In genomic region chr1:224170748-224171478, GRCh38 we compare ENCODE assay signal across 9 cellular contexts. TPM values are rescaled to one million over a fixed set of nuclear protein-coding genes. Genes with fewer than 3 reads are reported as not detected.
DNase-seq lines count a peak whose midpoint lies in the region; ATAC-seq lines count a peak whose summit lies in the region.
"Had no signal": no experiment of that assay in that cellular context is flagged by ENCODE, and none has a peak within 500 bp of the region (broad histone marks: within the 10 kb centered on the region; RNA-seq: fewer than 3 reads in every experiment).

No MANE protein-coding gene starts in this region.

- no peaks in the 10 kb centered on the region for H3K9me3 ChIP-seq in CD4-positive, CD25-positive, alpha-beta regulatory T cell (ENCODE audit: control insufficient read depth in 2 of 2, low read length in 2 of 2)

- peak overlapping the region; percentile 7 to 70 (median 30) for H3K4me3 Mint-ChIP-seq in CD4-positive, CD25-positive, alpha-beta regulatory T cell
- no peak overlapping the region for H3K4me3 Mint-ChIP-seq in activated CD4-positive, alpha-beta T cell treated with anti-CD3 and anti-CD28 coated beads, Interleukin-2, amount 10 ng/mL, durations not matched to agents 7 days and 5 days
- H3K4me3 Mint-ChIP-seq in stimulated activated memory B cell treated with anti-CD40 and anti-IgM and Interleukin-4, amounts not matched to agents 10 μg/mL and 1 μg/mL and 100 μg/mL, for 72 hours: no peak overlapping the region
- H3K4me3 Mint-ChIP-seq: immature natural killer cell had no signal

- no peaks in the 10 kb centered on the region for H3K36me3 Mint-ChIP-seq in CD4-positive, CD25-positive, alpha-beta regulatory T cell
- peaks cover 8% of the 10 kb centered on the region for H3K36me3 Mint-ChIP-seq in activated CD4-positive, alpha-beta T cell treated with anti-CD3 and anti-CD28 coated beads, Interleukin-2, amount 10 ng/mL, durations not matched to agents 7 days and 5 days (ENCODE audit: low read depth)
- H3K36me3 Mint-ChIP-seq in stimulated activated memory B cell treated with anti-CD40 and anti-IgM and Interleukin-4, amounts not matched to agents 10 μg/mL and 1 μg/mL and 100 μg/mL, for 72 hours: peaks cover 10% of the 10 kb centered on the region

- H3K27ac Mint-ChIP-seq in CD4-positive, CD25-positive, alpha-beta regulatory T cell: peak overlapping the region in 1 of 3 donors; percentile 89
- H3K27ac Mint-ChIP-seq in activated CD4-positive, alpha-beta T cell treated with anti-CD3 and anti-CD28 coated beads, Interleukin-2, amount 10 ng/mL, durations not matched to agents 7 days and 5 days: peak overlapping the region; percentile 46
- no peak overlapping the region for H3K27ac Mint-ChIP-seq in stimulated activated memory B cell treated with anti-CD40 and anti-IgM and Interleukin-4, amounts not matched to agents 10 μg/mL and 1 μg/mL and 100 μg/mL, for 72 hours
- H3K27ac Mint-ChIP-seq: immature natural killer cell had no signal

- H3K9me3 Mint-ChIP-seq in CD4-positive, CD25-positive, alpha-beta regulatory T cell: no peaks in the 10 kb centered on the region
- H3K9me3 Mint-ChIP-seq in activated CD4-positive, alpha-beta T cell treated with anti-CD3 and anti-CD28 coated beads, Interleukin-2, amount 10 ng/mL, durations not matched to agents 7 days and 5 days: peaks cover 9% of the 10 kb centered on the region
- no peaks in the 10 kb centered on the region for H3K9me3 Mint-ChIP-seq in stimulated activated memory B cell treated with anti-CD40 and anti-IgM and Interleukin-4, amounts not matched to agents 10 μg/mL and 1 μg/mL and 100 μg/mL, for 72 hours
- H3K9me3 Mint-ChIP-seq: immature natural killer cell had no signal

- no peak overlapping the region for H3K4me3 ChIP-seq in CD4-positive, CD25-positive, alpha-beta regulatory T cell (ENCODE audit: low read depth, low read length)

- POLR2A ChIA-PET in activated CD4-positive, alpha-beta T cell treated with anti-CD3 and anti-CD28 coated beads, Interleukin-2, amount 10 ng/mL, durations not matched to agents 7 days and 5 days (lab: Charles Lee): no interaction called here

- peak; percentile 19 to 59 (median 58) for DNase-seq in CD4-positive, CD25-positive, alpha-beta regulatory T cell
- DNase-seq in HuH-7 (ENCODE audit: low spot score) (peak; percentile 45), hepatic stellate cell (ENCODE audit: low spot score) (peak; percentile 29), NCI-H526 (lab: John Stamatoyannopoulos, UW) (no peak)
- DNase-seq in activated CD4-positive, alpha-beta T cell treated with anti-CD3 and anti-CD28 coated beads, Interleukin-2, amount 10 ng/mL, durations not matched to agents 7 days and 5 days: peak; percentile 55
- no peak for DNase-seq in activated CD8-positive, alpha-beta memory T cell treated with anti-CD3 and anti-CD28 coated beads for 24 hours

- H3K4me1 Mint-ChIP-seq in CD4-positive, CD25-positive, alpha-beta regulatory T cell: peaks cover 13 to 36% (median 25%) of the 10 kb centered on the region in 4 donors
- peaks cover 42% of the 10 kb centered on the region for H3K4me1 Mint-ChIP-seq in activated CD4-positive, alpha-beta T cell treated with anti-CD3 and anti-CD28 coated beads, Interleukin-2, amount 10 ng/mL, durations not matched to agents 7 days and 5 days
- peaks cover 41% of the 10 kb centered on the region for H3K4me1 Mint-ChIP-seq in stimulated activated memory B cell treated with anti-CD40 and anti-IgM and Interleukin-4, amounts not matched to agents 10 μg/mL and 1 μg/mL and 100 μg/mL, for 72 hours

- peaks cover 4% of the 10 kb centered on the region for H3K27me3 Mint-ChIP-seq in CD4-positive, CD25-positive, alpha-beta regulatory T cell
- peaks cover 19% of the 10 kb centered on the region for H3K27me3 Mint-ChIP-seq in activated CD4-positive, alpha-beta T cell treated with anti-CD3 and anti-CD28 coated beads, Interleukin-2, amount 10 ng/mL, durations not matched to agents 7 days and 5 days
- H3K27me3 Mint-ChIP-seq in stimulated activated memory B cell treated with anti-CD40 and anti-IgM and Interleukin-4, amounts not matched to agents 10 μg/mL and 1 μg/mL and 100 μg/mL, for 72 hours: no peaks in the 10 kb centered on the region

- H3K27ac ChIP-seq in CD4-positive, CD25-positive, alpha-beta regulatory T cell (ENCODE audit: insufficient read depth, low read length, poor library complexity, severe bottlenecking): no peak overlapping the region

- H3K27me3 ChIP-seq in CD4-positive, CD25-positive, alpha-beta regulatory T cell (ENCODE audit: control insufficient read depth, insufficient read depth, low read length): no peaks in the 10 kb centered on the region

- CTCF ChIA-PET in activated CD4-positive, alpha-beta T cell treated with anti-CD3 and anti-CD28 coated beads, Interleukin-2, amount 10 ng/mL, durations not matched to agents 7 days and 5 days (lab: Charles Lee): interaction anchor here (0.7 to 1.1 kb wide), 3 partner anchors 8 to 61 kb away, joined by 3 to 4 read pairs (median 3); no protein-coding TSS in a partner anchor

- ATAC-seq in CD4-positive, CD25-positive, alpha-beta regulatory T cell (ENCODE audit: low read depth in 2 of 2): peak; percentile 58 to 65
- ATAC-seq in stimulated activated memory B cell treated with anti-CD40 and anti-IgM and Interleukin-4, amounts not matched to agents 10 μg/mL and 1 μg/mL and 100 μg/mL, for 72 hours: no peak
- no peak for ATAC-seq in GM18502 (IDR thresholded peaks at IDR 0.05; ENCODE audit: poor library complexity, unreplicated experiment)

- H3K4me1 ChIP-seq in CD4-positive, CD25-positive, alpha-beta regulatory T cell (ENCODE audit: control insufficient read depth, insufficient read depth, low read length, poor library complexity, severe bottlenecking): peaks cover 19% of the 10 kb centered on the region

- H3K36me3 ChIP-seq in CD4-positive, CD25-positive, alpha-beta regulatory T cell (ENCODE audit: control insufficient read depth, insufficient read depth, low read length): no peaks in the 10 kb centered on the region

RNA-seq across cellular contexts. Expression of gene DEGS1, which starts 12.1 kb away (rescaled TPM):
- 46.1 TPM for total RNA-seq in CD4-positive, CD25-positive, alpha-beta regulatory T cell
- polyA plus RNA-seq in CD4-positive, CD25-positive, alpha-beta regulatory T cell: 100 to 1,000 TPM; 108 to 161 (median 133) TPM
- total RNA-seq in activated CD4-positive, alpha-beta T cell treated with anti-CD3 and anti-CD28 coated beads, Interleukin-2, amount 10 ng/mL, durations not matched to agents 7 days and 5 days: 10 to 100 TPM; 73.9 to 76.9 TPM

RNA-seq across cellular contexts. Expression of gene FBXO28, which starts 57.0 kb away (rescaled TPM):
- 32.5 TPM for total RNA-seq in CD4-positive, CD25-positive, alpha-beta regulatory T cell
- polyA plus RNA-seq in CD4-positive, CD25-positive, alpha-beta regulatory T cell: 10 to 100 TPM; 13.0 to 17.6 (median 15.5) TPM
- 10 to 100 TPM; 23.3 to 25.1 TPM for total RNA-seq in activated CD4-positive, alpha-beta T cell treated with anti-CD3 and anti-CD28 coated beads, Interleukin-2, amount 10 ng/mL, durations not matched to agents 7 days and 5 days

Comparison
In these comparisons a context has a peak if more than half of its experiments do, and no peak if none do; other contexts are left out.
1. ATAC-seq: peak in CD4-positive, CD25-positive, alpha-beta regulatory T cell (2 of 2); none in stimulated activated memory B cell treated with anti-CD40 and anti-IgM and Interleukin-4, amounts not matched to agents 10 μg/mL and 1 μg/mL and 100 μg/mL, for 72 hours (single experiment) and GM18502 (single experiment).
2. DNase-seq: peak in CD4-positive, CD25-positive, alpha-beta regulatory T cell (3 of 3), HuH-7 (single experiment), activated CD4-positive, alpha-beta T cell treated with anti-CD3 and anti-CD28 coated beads, Interleukin-2, amount 10 ng/mL, durations not matched to agents 7 days and 5 days (single experiment) and hepatic stellate cell (single experiment); none in NCI-H526 (0 of 2) and activated CD8-positive, alpha-beta memory T cell treated with anti-CD3 and anti-CD28 coated beads for 24 hours (single experiment).
3. H3K4me3 Mint-ChIP-seq: peak in CD4-positive, CD25-positive, alpha-beta regulatory T cell (4 of 4); none in activated CD4-positive, alpha-beta T cell treated with anti-CD3 and anti-CD28 coated beads, Interleukin-2, amount 10 ng/mL, durations not matched to agents 7 days and 5 days (single experiment) and stimulated activated memory B cell treated with anti-CD40 and anti-IgM and Interleukin-4, amounts not matched to agents 10 μg/mL and 1 μg/mL and 100 μg/mL, for 72 hours (single experiment).